ENCODE assay signal across 11 cellular contexts in genomic region chr16:12147681-12148479, GRCh38.
A peak's percentile ranks its signal among the peaks of the same experiment; 100 is the strongest.
DNase-seq lines count a peak whose midpoint lies in the region; ATAC-seq and TF ChIP-seq lines count a peak whose summit lies in the region.
"Had no signal": no experiment of that assay in that cellular context is flagged by ENCODE, and none has a peak within 500 bp of the region (broad histone marks: within the 10 kb centered on the region; RNA-seq: fewer than 3 reads in every experiment).

No MANE protein-coding gene starts in this region.

- no peaks in the 10 kb centered on the region for H3K23me2 ChIP-seq in H9 (ENCODE audit: insufficient read length, low read depth, low read length, poor library complexity, severe bottlenecking)

- H2BK12ac ChIP-seq in H9 (ENCODE audit: insufficient read length, low read depth, low read length) = peak overlapping the region; percentile 4

- H3K9me3 ChIP-seq in A673 (ENCODE audit: low read depth, low read length, poor library complexity, severe bottlenecking) (no peaks in the 10 kb centered on the region), H9 (ENCODE audit: control insufficient read depth, low read depth, low read length) (no peaks in the 10 kb centered on the region), SK-N-MC (ENCODE audit: low read depth, low read length) (no peaks in the 10 kb centered on the region), iPS DF 6.9 (ENCODE audit: control insufficient read depth, insufficient read depth, low read length) (no peaks in the 10 kb centered on the region), SK-N-SH (no peaks in the 10 kb centered on the region)

- peak overlapping the region; percentile 19 for H3K4me2 ChIP-seq in H9 (ENCODE audit: insufficient read depth, insufficient read length, low read length)
- no peak overlapping the region for H3K4me2 ChIP-seq in SK-N-SH

- H3K9me3 Mint-ChIP-seq in H9 = no peaks in the 10 kb centered on the region
- H3K9me3 Mint-ChIP-seq: CD14-positive monocyte had no signal

- H3K4ac ChIP-seq in H9 (ENCODE audit: low read depth, low read length) = no peak overlapping the region

- H3K27ac ChIP-seq in A673 (ENCODE audit: low read depth, low read length, poor library complexity, severe bottlenecking) (no peak overlapping the region), H9 (ENCODE audit: insufficient read length, low read depth, low read length) (peak overlapping the region; percentile 22), SK-N-MC (no peak overlapping the region), iPS DF 6.9 (ENCODE audit: low read length) (no peak overlapping the region), SK-N-SH (ENCODE audit: low read depth in 2 of 2, low read length in 1 of 2) (no peak overlapping the region)

- POLR2A ChIA-PET in A673 (lab: Charles Lee; ENCODE audit: low non-redundant PET) (no interaction called here), SK-N-SH (lab: Yijun Ruan, JAX) (no interaction called here)

- H4K20me1 ChIP-seq in H9 (ENCODE audit: control insufficient read depth, insufficient read depth, insufficient read length) (no peaks in the 10 kb centered on the region), SK-N-SH (ENCODE audit: insufficient read depth) (no peaks in the 10 kb centered on the region)

- BruUV-seq in A673 (replicated peaks; lab: Mats Ljungman, UMichigan) = no TSS peak

- H2BK120ac ChIP-seq in H9 (ENCODE audit: low read depth, low read length, poor library complexity, severe bottlenecking) = no peak overlapping the region

- no peak overlapping the region for H2BK15ac ChIP-seq in H9 (ENCODE audit: low read depth, low read length)

- no peak overlapping the region for H2BK20ac ChIP-seq in H9 (ENCODE audit: low read depth, low read length, poor library complexity, severe bottlenecking)

- no peak for TF ChIP-seq CTCF in A673 (conservative IDR thresholded peaks at IDR 0.05; ENCODE audit: low read depth, low read length)
- TF ChIP-seq CTCF in H9 (conservative IDR thresholded peaks at IDR 0.05) = no peak
- TF ChIP-seq CTCF in SK-N-SH (IDR thresholded peaks at IDR 0.05) = no peak

- H3K9me2 ChIP-seq in SK-N-SH = no peaks in the 10 kb centered on the region

- peak; percentile 54 for DNase-seq in A673 (ENCODE audit: low spot score)
- peak; percentile 67 for DNase-seq in H9
- DNase-seq in SK-N-MC (ENCODE audit: low read depth, low spot score) = no peak
- peak; percentile 29 for DNase-seq in iPS DF 6.9 (ENCODE audit: low read depth, low spot score)
- DNase-seq in SK-N-SH = no peak
- DNase-seq: KG1 had no signal

- peak overlapping the region; percentile 59 for H3K18ac ChIP-seq in H9 (ENCODE audit: insufficient read length, low read depth, low read length)

- no peak for TF ChIP-seq RAD21 in SK-N-SH (IDR thresholded peaks at IDR 0.05; ENCODE audit: low read length)

- H2BK5ac ChIP-seq in H9 (ENCODE audit: insufficient read length, low read length) = no peak overlapping the region

- H3K23ac ChIP-seq in H9 (ENCODE audit: insufficient read length, low read depth, low read length) = no peak overlapping the region

- peak overlapping the region in 1 of 2 experiments; percentile 12; a peak in 2 of 5 replicates for H3K4me3 Mint-ChIP-seq in H9
- H3K4me3 Mint-ChIP-seq: CD14-positive monocyte had no signal

- no peaks in the 10 kb centered on the region for H3K79me2 ChIP-seq in H9 (ENCODE audit: insufficient read depth, low read length)
- H3K79me2 ChIP-seq in SK-N-SH (ENCODE audit: insufficient read depth) = no peaks in the 10 kb centered on the region

- no peaks in the 10 kb centered on the region for H3K36me3 Mint-ChIP-seq in H9 (ENCODE audit: insufficient read depth in 1 of 3, low read depth in 3 of 3)

- H3K4me1 Mint-ChIP-seq in H9 = peaks cover 52 to 54% of the 10 kb centered on the region in 2 experiments

- TF ChIP-seq EP300 in SK-N-SH (IDR thresholded peaks at IDR 0.05; ENCODE audit: borderline replicate concordance in 1 of 2, low read depth in 1 of 2, low read length in 1 of 2) = no peak

- no peak overlapping the region for H4K8ac ChIP-seq in H9 (replicated peaks; ENCODE audit: insufficient read length, low read depth, low read length)

- no peak overlapping the region for H2AK5ac ChIP-seq in H9 (ENCODE audit: insufficient read length, low read length)

- H3K9ac ChIP-seq in H9 (ENCODE audit: extremely low read depth, insufficient read length, low read length) = no peak overlapping the region
- H3K9ac ChIP-seq in SK-N-MC (ENCODE audit: insufficient read length) = no peak overlapping the region
- no peak overlapping the region for H3K9ac ChIP-seq in SK-N-SH

- no peak overlapping the region for H4K91ac ChIP-seq in H9 (ENCODE audit: insufficient read length, low read depth, low read length)

- peak overlapping the region; percentile 10; the same call in 1 of the 2 replicates for H3K14ac ChIP-seq in H9 (ENCODE audit: insufficient read depth, low read length)

- H3K36me3 ChIP-seq in A673 (ENCODE audit: insufficient read depth, low read length, poor library complexity, severe bottlenecking) (no peaks in the 10 kb centered on the region), SK-N-MC (ENCODE audit: insufficient read depth, low read length) (no peaks in the 10 kb centered on the region), iPS DF 6.9 (ENCODE audit: control insufficient read depth, insufficient read depth, low read length) (no peaks in the 10 kb centered on the region), SK-N-SH (replicated peaks in 1 of 2; ENCODE audit: control insufficient read depth in 1 of 2, insufficient read depth in 2 of 2, low read length in 1 of 2) (no peaks in the 10 kb centered on the region)

- H3K27me3 ChIP-seq in A673 (replicated peaks; ENCODE audit: insufficient read depth, low read depth, low read length, poor library complexity) = no peaks in the 10 kb centered on the region
- no peaks in the 10 kb centered on the region for H3K27me3 ChIP-seq in H9 (ENCODE audit: insufficient read depth, low read length)
- H3K27me3 ChIP-seq in iPS DF 6.9 (ENCODE audit: control insufficient read depth, insufficient read depth, low read length) = no peaks in the 10 kb centered on the region
- no peaks in the 10 kb centered on the region for H3K27me3 ChIP-seq in SK-N-SH (ENCODE audit: insufficient read depth)

- peaks cover 6% of the 10 kb centered on the region for H3K4me1 ChIP-seq in A673 (ENCODE audit: insufficient read depth, low read length, poor library complexity, severe bottlenecking)
- H3K4me1 ChIP-seq in H9 (ENCODE audit: insufficient read depth, low read length) = no peaks in the 10 kb centered on the region
- peaks cover 3% of the 10 kb centered on the region; the same call in 1 of the 2 replicates for H3K4me1 ChIP-seq in iPS DF 6.9 (ENCODE audit: control insufficient read depth, insufficient read depth, low read length)
- H3K4me1 ChIP-seq in SK-N-SH (ENCODE audit: control insufficient read depth in 1 of 2, insufficient read depth in 2 of 2, low read depth in 1 of 2, low read length in 1 of 2) = peaks cover 0 to 4% of the 10 kb centered on the region in 2 experiments; a peak in 1 of 4 replicates

- H2AFZ ChIP-seq in H9 (ENCODE audit: low read length) = no peak overlapping the region
- H2AFZ ChIP-seq in SK-N-SH (ENCODE audit: low read depth) = no peak overlapping the region

- no peaks in the 10 kb centered on the region for H3F3A ChIP-seq in SK-N-SH (replicated peaks; ENCODE audit: insufficient read depth)

- H3T11ph ChIP-seq in H9 (ENCODE audit: low read length) = no peak overlapping the region

- CTCF ChIA-PET in A673 (lab: Charles Lee) = no interaction called here
- CTCF ChIA-PET in SK-N-SH (lab: Yijun Ruan, JAX) = interaction anchor here (0.7 kb wide), 1 partner anchor 16 kb away, joined by 3 read pairs; no protein-coding TSS in a partner anchor

- H3K27ac Mint-ChIP-seq in H9 = peak overlapping the region; percentile 78 to 98 (median 97); a peak in 6 of 7 replicates
- H3K27ac Mint-ChIP-seq: CD14-positive monocyte had no signal

- H3K4me3 ChIP-seq in A673 (ENCODE audit: low read depth, low read length, poor library complexity, severe bottlenecking) (no peak overlapping the region), SK-N-MC (peak overlapping the region; percentile 40), iPS DF 6.9 (ENCODE audit: low read length) (no peak overlapping the region), SK-N-SH (ENCODE audit: low read depth in 2 of 2, low read length in 1 of 2) (no peak overlapping the region)

- no peak for ATAC-seq in HG02885 (IDR thresholded peaks at IDR 0.05; ENCODE audit: poor library complexity, unreplicated experiment)
- no peak for ATAC-seq in HG03439 (IDR thresholded peaks at IDR 0.05; ENCODE audit: unreplicated experiment)
- ATAC-seq in HG02571 (IDR thresholded peaks at IDR 0.05; ENCODE audit: unreplicated experiment) = no peak
- ATAC-seq: Panc1 had no signal

- peaks cover 3% of the 10 kb centered on the region for H3K27me3 Mint-ChIP-seq in H9 (ENCODE audit: low read depth)

- H3K79me1 ChIP-seq in H9 (ENCODE audit: insufficient read depth, low read depth, low read length, poor library complexity, severe bottlenecking) = no peaks in the 10 kb centered on the region

- H4K5ac ChIP-seq in H9 (ENCODE audit: insufficient read length, low read depth, low read length) = no peak overlapping the region

- WGBS in H9 (ENCODE audit: extremely low coverage, insufficient read length, low lambda C conversion rate) = no CpG with 5 or more reads among the region's 14 CpGs
- no CpG with 5 or more reads among the region's 14 CpGs for WGBS in iPS DF 6.9 (ENCODE audit: insufficient coverage, insufficient read length)
- WGBS in SK-N-SH (ENCODE audit: low lambda C conversion rate) = 85% methylated on average over 14 of the region's 14 CpGs

- intact Hi-C loops in A673 (cut with micrococcal nuclease; ENCODE audit: unreplicated experiment) = no loop called here

- no peak overlapping the region for H3K56ac ChIP-seq in H9 (ENCODE audit: insufficient read length, low read depth, low read length)

TF ChIP-seq in SK-N-SH, 30 proteins besides CTCF, POLR2A, EP300 and RAD21 (continues in another document):
- TF ChIP-seq GATA2 (CRISPR knock-in tag; IDR thresholded peaks at IDR 0.05) (no peak), GABPA (IDR thresholded peaks at IDR 0.05; ENCODE audit: low read depth) (no peak), PBX3 (IDR thresholded peaks at IDR 0.05) (no peak), USF1 (IDR thresholded peaks at IDR 0.05; ENCODE audit: borderline replicate concordance, low read depth) (no peak)

Comparison
In these comparisons a context has a peak if more than half of its experiments do, and no peak if none do; other contexts are left out.
1. DNase-seq: peak in A673 (single experiment), H9 (single experiment) and iPS DF 6.9 (single experiment); none in SK-N-MC (single experiment) and SK-N-SH (single experiment).